ENCODE assay signal across 8 cellular contexts in genomic region chr20:46022411-46023147, GRCh38. TPM values are rescaled to one million over a fixed set of nuclear protein-coding genes. Genes with fewer than 3 reads are reported as not detected.
DNase-seq lines count a peak whose midpoint lies in the region; ATAC-seq and TF ChIP-seq lines count a peak whose summit lies in the region.

No MANE protein-coding gene starts in this region.

- no peak for TF ChIP-seq POLR2A in esophagus muscularis mucosa (IDR thresholded peaks at IDR 0.05; ENCODE audit: low read depth)

- in situ Hi-C loops in GM23248 (cut with MboI) = loop anchor here (25.0 kb wide), 1 partner anchor 290 kb away; the partner anchor contains the start of gene CDH22

- H3K9ac ChIP-seq in GM23248 = no peak overlapping the region
- peak overlapping the region; percentile 46; the same call in 1 of the 2 replicates for H3K9ac ChIP-seq in OCI-LY1 (ENCODE audit: low read length)

- WGBS in GM23248 (ENCODE audit: low coverage in 1 of 2, low lambda C conversion rate in 2 of 2, missing lambda C conversion rate in 2 of 2), 2 experiments = 1 to 2% methylated on average over 19 to 37 of the region's 37 CpGs
- WGBS in esophagus muscularis mucosa = 3% methylated on average over 24 of the region's 37 CpGs

- no peak for ATAC-seq in HG03469 (IDR thresholded peaks at IDR 0.05; ENCODE audit: unreplicated experiment)

- no peaks in the 10 kb centered on the region for H3K36me3 Mint-ChIP-seq in neural crest cell (ENCODE audit: low read depth)

- H3F3A ChIP-seq in GM23248 (ENCODE audit: insufficient read depth) (no peaks in the 10 kb centered on the region), OCI-LY1 (ENCODE audit: insufficient read depth, low read length) (no peaks in the 10 kb centered on the region)

- no peak for TF ChIP-seq EP300 in esophagus muscularis mucosa (IDR thresholded peaks at IDR 0.05)

- no peak overlapping the region for H3K27ac ChIP-seq in AG04450 (ENCODE audit: low read depth, low read length)
- no peak overlapping the region for H3K27ac ChIP-seq in GM23248
- no peak overlapping the region for H3K27ac ChIP-seq in OCI-LY1 (ENCODE audit: low read depth, low read length, poor library complexity, severe bottlenecking)
- no peak overlapping the region for H3K27ac ChIP-seq in esophagus muscularis mucosa (replicated peaks in 1 of 4)
- no peak overlapping the region for H3K27ac ChIP-seq in substantia nigra (ENCODE audit: low read depth, low read length, poor library complexity, severe bottlenecking)

- H3K9me2 ChIP-seq in GM23248 (ENCODE audit: insufficient read depth) (no peaks in the 10 kb centered on the region), OCI-LY1 (ENCODE audit: low read depth, low read length) (no peaks in the 10 kb centered on the region)

- no peaks in the 10 kb centered on the region for H3K9me3 Mint-ChIP-seq in neural crest cell

- intact Hi-C loops in esophagus muscularis mucosa (cut with DNase I) = loop anchor here (2.0 to 5.0 kb wide), 2 partner anchors 65 to 152 kb away; partner anchors contain the start of gene NCOA5

- H3K36me3 ChIP-seq in GM23248 (ENCODE audit: low read depth) = no peaks in the 10 kb centered on the region
- no peaks in the 10 kb centered on the region for H3K36me3 ChIP-seq in OCI-LY1 (ENCODE audit: insufficient read depth, low read length)
- H3K36me3 ChIP-seq in esophagus muscularis mucosa = no peaks in the 10 kb centered on the region

- H4K20me1 ChIP-seq in GM23248 (ENCODE audit: insufficient read depth) (no peaks in the 10 kb centered on the region), OCI-LY1 (ENCODE audit: insufficient read depth, low read length) (no peaks in the 10 kb centered on the region)

- DNase-seq in AG04450 (ENCODE audit: low read depth, low spot score) = no peak
- DNase-seq in GM23248 = peak; percentile 33
- DNase-seq in activated T-cell treated with anti-CD3 and anti-CD28 coated beads, Interleukin-2, amount 50 U/mL, for 1 hour = peak; percentile 78
- no peak for DNase-seq in esophagus muscularis mucosa (ENCODE audit: extremely low spot score)
- DNase-seq in neural crest cell (ENCODE audit: low read depth, low spot score) = peak; percentile 53
- DNase-seq in substantia nigra (lab: John Stamatoyannopoulos, UW) = peak in 40 of 49 donors; percentile 9 to 81 (median 40)

- H3K27me3 Mint-ChIP-seq in neural crest cell (ENCODE audit: low read depth) = peaks cover 79% of the 10 kb centered on the region

- H3K27ac Mint-ChIP-seq in neural crest cell (ENCODE audit: unreplicated experiment) = no peak overlapping the region

- TF ChIP-seq CTCF in AG04450 (IDR thresholded peaks at IDR 0.05; ENCODE audit: low read depth, low read length) = peak; percentile 71
- TF ChIP-seq CTCF in OCI-LY1 (IDR thresholded peaks at IDR 0.05; ENCODE audit: low read length) = peak; percentile 59
- TF ChIP-seq CTCF in esophagus muscularis mucosa (IDR thresholded peaks at IDR 0.05) = peak; percentile 66 to 80 (median 69)
- peak; percentile 68 for TF ChIP-seq CTCF in neural crest cell (conservative IDR thresholded peaks at IDR 0.05)

- CTCF ChIA-PET in AG04450 (lab: Charles Lee) = interaction anchor here (0.6 to 2.2 kb wide), 17 partner anchors 8 to 618 kb away, joined by 3 to 12 read pairs (median 4); partner anchors contain the start of gene MMP9

- peaks cover 2% of the 10 kb centered on the region; the same call in 1 of the 2 replicates for H3K9me3 ChIP-seq in AG04450 (ENCODE audit: control insufficient read depth, insufficient read depth, low read length)
- H3K9me3 ChIP-seq in GM23248 (ENCODE audit: low read depth) = no peaks in the 10 kb centered on the region
- no peaks in the 10 kb centered on the region; the same call in 1 of the 2 replicates for H3K9me3 ChIP-seq in OCI-LY1 (ENCODE audit: low read length)
- no peaks in the 10 kb centered on the region for H3K9me3 ChIP-seq in esophagus muscularis mucosa

- POLR2A ChIA-PET in AG04450 (lab: Yijun Ruan, JAX) = interaction anchor here (0.7 kb wide), 1 partner anchor 52 kb away, joined by 3 read pairs; no protein-coding TSS in a partner anchor

- H3K27me3 ChIP-seq in AG04450 (ENCODE audit: control insufficient read depth, insufficient read depth, low read length) (peaks cover 49% of the 10 kb centered on the region), GM23248 (replicated peaks; ENCODE audit: insufficient read depth) (peaks cover 28% of the 10 kb centered on the region), OCI-LY1 (ENCODE audit: insufficient read depth, low read length) (peaks cover 4% of the 10 kb centered on the region; the same call in 1 of the 2 replicates), esophagus muscularis mucosa (peaks cover 0 to 100% (median 37%) of the 10 kb centered on the region in 4 donors)

- peaks cover 18% of the 10 kb centered on the region for H3K4me1 Mint-ChIP-seq in neural crest cell

- no peaks in the 10 kb centered on the region for H3K4me1 ChIP-seq in GM23248 (ENCODE audit: insufficient read depth)
- peaks cover 9% of the 10 kb centered on the region for H3K4me1 ChIP-seq in OCI-LY1 (ENCODE audit: insufficient read depth, low read length, severe bottlenecking)
- peaks cover 15 to 21% (median 20%) of the 10 kb centered on the region in 4 donors for H3K4me1 ChIP-seq in esophagus muscularis mucosa

- peak overlapping the region; percentile 41; the same call in 1 of the 2 replicates for H2AFZ ChIP-seq in GM23248
- H2AFZ ChIP-seq in OCI-LY1 (ENCODE audit: low read length) = peak overlapping the region; percentile 34; the same call in 1 of the 2 replicates

- H3K4me3 Mint-ChIP-seq in neural crest cell = peak overlapping the region; percentile 88

- H3K4me3 ChIP-seq in AG04450 (ENCODE audit: low read depth, low read length) (peak overlapping the region; percentile 7; the same call in 1 of the 2 replicates), GM23248 (peak overlapping the region; percentile 52), OCI-LY1 (ENCODE audit: low read depth, low read length, poor library complexity, severe bottlenecking) (peak overlapping the region; percentile 61), esophagus muscularis mucosa (peak overlapping the region in 2 of 4 donors; percentile 45 to 55)

- H3K4me2 ChIP-seq in GM23248 (ENCODE audit: unreplicated experiment) (peak overlapping the region; percentile 57), OCI-LY1 (ENCODE audit: low read length) (peak overlapping the region; percentile 57)

- no peaks in the 10 kb centered on the region for H3K79me2 ChIP-seq in GM23248 (ENCODE audit: insufficient read depth)
- no peaks in the 10 kb centered on the region for H3K79me2 ChIP-seq in OCI-LY1 (ENCODE audit: insufficient read depth, low read length)

RNA-seq across cellular contexts. Expression of gene SLC12A5, which starts 6.4 kb away (rescaled TPM):
- polyA plus RNA-seq in AG04450 (2011; rRNA removed) = 0.55 and 1.7 TPM in 2 replicates
- 0.13 and 1.3 TPM in 2 replicates for polyA minus RNA-seq in AG04450 (2011; rRNA and poly(A)+ RNA removed)
- total RNA-seq in GM23248 (2014; rRNA removed; shearing (Covaris generic)) = not detected in 2 replicates
- 0.55 and 0.58 TPM in 2 replicates for polyA plus RNA-seq in GM23248 (2016; fragmentation: Nextera tagmentation; extraction: Ambion mirVana)
- total RNA-seq in esophagus muscularis mucosa = 1 to 10 TPM in 1 of 4 donors, under 1 TPM in 1, not detected in 2; 0.99 to 1.2 TPM
- 9.6 and 10.0 TPM in 2 replicates for total RNA-seq in neural crest cell

RNA-seq across cellular contexts. Expression of gene MMP9, which starts 13.9 kb away (rescaled TPM):
- polyA plus RNA-seq in AG04450 (2011; rRNA removed) = not detected in 2 replicates
- not detected in 2 replicates for polyA minus RNA-seq in AG04450 (2011; rRNA and poly(A)+ RNA removed)
- total RNA-seq in GM23248 (2014; rRNA removed; shearing (Covaris generic)) = not detected in 2 replicates
- 0.10 and 0.13 TPM in 2 replicates for polyA plus RNA-seq in GM23248 (2016; fragmentation: Nextera tagmentation; extraction: Ambion mirVana)
- 1 to 10 TPM in 1 of 4 donors, under 1 TPM in 3; 0.11 to 6.5 (median 0.63) TPM for total RNA-seq in esophagus muscularis mucosa
- not detected in 2 replicates for total RNA-seq in neural crest cell

RNA-seq across cellular contexts. Expression of gene ZNF335, which starts 50.6 kb away (rescaled TPM):
- 5.5 and 7.6 TPM in 2 replicates for polyA plus RNA-seq in AG04450 (2011; rRNA removed)
- polyA minus RNA-seq in AG04450 (2011; rRNA and poly(A)+ RNA removed) = 18.8 and 19.3 TPM in 2 replicates
- total RNA-seq in GM23248 (2014; rRNA removed; shearing (Covaris generic)) = 10.8 and 12.6 TPM in 2 replicates
- polyA plus RNA-seq in GM23248 (2016; fragmentation: Nextera tagmentation; extraction: Ambion mirVana) = 6.0 and 6.9 TPM in 2 replicates
- total RNA-seq in esophagus muscularis mucosa = 10 to 100 TPM; 12.9 to 19.0 (median 15.3) TPM
- total RNA-seq in neural crest cell = 24.8 and 24.9 TPM in 2 replicates

Comparison
In these comparisons a context has a peak if more than half of its experiments do, and no peak if none do; other contexts are left out.
1. DNase-seq: peak in GM23248 (single experiment), activated T-cell treated with anti-CD3 and anti-CD28 coated beads, Interleukin-2, amount 50 U/mL, for 1 hour (single experiment), neural crest cell (single experiment) and substantia nigra (40 of 49); none in AG04450 (single experiment) and esophagus muscularis mucosa (single experiment).
2. Peak in every context shown above with its lines, with median percentiles within 50 percentile points of each other: CTCF ChIP-seq.